15 cellular contexts compared by ENCODE assay signal in genomic region chr10:112959207-112959838, GRCh38. TPM values are rescaled to one million over a fixed set of nuclear protein-coding genes. Genes with fewer than 3 reads are reported as not detected.
DNase-seq lines count a peak whose midpoint lies in the region; ATAC-seq and TF ChIP-seq lines count a peak whose summit lies in the region.
"Had no signal": no experiment of that assay in that cellular context is flagged by ENCODE, and none has a peak within 500 bp of the region (broad histone marks: within the 10 kb centered on the region; RNA-seq: fewer than 3 reads in every experiment).

No MANE protein-coding gene starts in this region.

- no peak overlapping the region for H3K4me2 ChIP-seq in mesendoderm (ENCODE audit: low read length)

- TF ChIP-seq CTCF in AG09309 (IDR thresholded peaks at IDR 0.05; ENCODE audit: control insufficient read depth, insufficient read depth, low read depth, low read length, missing control alignments) (no peak), choroid plexus epithelial cell (conservative IDR thresholded peaks at IDR 0.05; ENCODE audit: low read depth, low read length) (no peak)

- H2BK120ac ChIP-seq in mesendoderm (ENCODE audit: low read depth, low read length), result no peak overlapping the region

- no peak overlapping the region for H2BK5ac ChIP-seq in mesendoderm (ENCODE audit: low read length)

- DNase-seq in AG09309 (ENCODE audit: low read depth), result peak; percentile 52
- DNase-seq in LoVo (ENCODE audit: low spot score), result peak; percentile 70
- peak; percentile 65 for DNase-seq in choroid plexus epithelial cell (ENCODE audit: low read depth)
- no peak for DNase-seq in mesendoderm
- no peak for DNase-seq in activated effector memory CD4-positive, alpha-beta T cell treated with Interleukin-2 at 50 U/mL for 16 hours
- DNase-seq in CD4-positive, alpha-beta memory T cell, result no peak
- no peak for DNase-seq in HPDE6-E6E7 (ENCODE audit: extremely low spot score)
- DNase-seq: activated gamma-delta T cell, NCI-H1694 treated with DMSO at 0.1 percent for 48 hours, Peyer's patch, upper lobe of left lung had no signal

- H4K5ac ChIP-seq in mesendoderm (ENCODE audit: low read length), result no peak overlapping the region

- no peaks in the 10 kb centered on the region for H3K9me3 ChIP-seq in CD4-positive, alpha-beta memory T cell (ENCODE audit: control insufficient read depth in 1 of 2, low read length in 2 of 2)
- H3K9me3 ChIP-seq: Peyer's patch, upper lobe of left lung had no signal

- peaks cover 3 to 9% of the 10 kb centered on the region in 2 donors for H3K27me3 Mint-ChIP-seq in CD4-positive, alpha-beta memory T cell

- CTCF ChIA-PET in CD4-positive, alpha-beta memory T cell (lab: Charles Lee; ENCODE audit: partially characterized antibody), result interaction anchor here (0.7 kb wide), 1 partner anchor 929 kb away, joined by 3 read pairs; no protein-coding TSS in a partner anchor

- no peaks in the 10 kb centered on the region for H3K27me3 ChIP-seq in mesendoderm (ENCODE audit: insufficient read depth, low read length, poor library complexity)
- H3K27me3 ChIP-seq in CD4-positive, alpha-beta memory T cell (ENCODE audit: insufficient read depth, low read length), result peaks cover 7% of the 10 kb centered on the region
- H3K27me3 ChIP-seq: Peyer's patch, upper lobe of left lung had no signal

- H3K4me1 ChIP-seq in mesendoderm (ENCODE audit: control insufficient read depth, low read depth, low read length), result peaks cover 40% of the 10 kb centered on the region
- no peaks in the 10 kb centered on the region for H3K4me1 ChIP-seq in CD4-positive, alpha-beta memory T cell (ENCODE audit: insufficient read depth, low read length)

- POLR2A ChIA-PET in CD4-positive, alpha-beta memory T cell (lab: Charles Lee; ENCODE audit: partially characterized antibody), result interaction anchor here (0.7 kb wide), 1 partner anchor 11 kb away, joined by 4 read pairs; no protein-coding TSS in a partner anchor

- H3K4me3 ChIP-seq in AG09309 (ENCODE audit: control insufficient read depth, low read depth, low read length) (no peak overlapping the region), choroid plexus epithelial cell (ENCODE audit: low read depth, low read length) (no peak overlapping the region), mesendoderm (ENCODE audit: low read length) (no peak overlapping the region)
- H3K4me3 ChIP-seq in CD4-positive, alpha-beta memory T cell (ENCODE audit: low read length in 2 of 2), result no peak overlapping the region
- H3K4me3 ChIP-seq: Peyer's patch, upper lobe of left lung had no signal

- H3K4me1 Mint-ChIP-seq in CD4-positive, alpha-beta memory T cell, result peaks cover 0 to 16% (median 3%) of the 10 kb centered on the region in 4 donors

- H2BK15ac ChIP-seq in mesendoderm (replicated peaks; ENCODE audit: low read depth), result peak overlapping the region; percentile 36

- H3K4ac ChIP-seq in mesendoderm (ENCODE audit: low read depth, low read length), result no peak overlapping the region

- H3K18ac ChIP-seq in mesendoderm (ENCODE audit: low read length), result peak overlapping the region; percentile 16

- intact Hi-C loops in CD4-positive, alpha-beta memory T cell (cut with micrococcal nuclease), result no loop called here

- H3K56ac ChIP-seq in mesendoderm (ENCODE audit: low read length), result no peak overlapping the region

- H3K27ac ChIP-seq in mesendoderm (ENCODE audit: low read depth, low read length), result no peak overlapping the region
- H3K27ac ChIP-seq in CD4-positive, alpha-beta memory T cell (ENCODE audit: low read depth, low read length), result no peak overlapping the region
- H3K27ac ChIP-seq: C4-2B, upper lobe of left lung had no signal

- H3K23ac ChIP-seq in mesendoderm (ENCODE audit: low read length), result no peak overlapping the region

- no peaks in the 10 kb centered on the region for H3K36me3 Mint-ChIP-seq in CD4-positive, alpha-beta memory T cell

- H3K9ac ChIP-seq in mesendoderm (ENCODE audit: low read length), result no peak overlapping the region

- H3K36me3 ChIP-seq in mesendoderm (ENCODE audit: control insufficient read depth, insufficient read depth, low read length), result no peaks in the 10 kb centered on the region
- H3K36me3 ChIP-seq in CD4-positive, alpha-beta memory T cell (ENCODE audit: insufficient read depth, low read length), result no peaks in the 10 kb centered on the region

- H3K9me3 Mint-ChIP-seq in CD4-positive, alpha-beta memory T cell, result no peaks in the 10 kb centered on the region
- H3K9me3 Mint-ChIP-seq: dendritic cell treated with granulocyte-macrophage colony-stimulating factor and Interleukin-4, amounts not matched to agents 40 ng/mL and 50 ng/mL, for 4 days had no signal

- no peak overlapping the region for H3K27ac Mint-ChIP-seq in CD4-positive, alpha-beta memory T cell
- H3K27ac Mint-ChIP-seq: dendritic cell treated with granulocyte-macrophage colony-stimulating factor and Interleukin-4, amounts not matched to agents 40 ng/mL and 50 ng/mL, for 4 days had no signal

- peaks cover 30% of the 10 kb centered on the region for H3K79me2 ChIP-seq in mesendoderm (ENCODE audit: control insufficient read depth, insufficient read depth, low read length)

- H3K4me3 Mint-ChIP-seq in CD4-positive, alpha-beta memory T cell, result no peak overlapping the region
- H3K4me3 Mint-ChIP-seq: dendritic cell treated with granulocyte-macrophage colony-stimulating factor and Interleukin-4, amounts not matched to agents 40 ng/mL and 50 ng/mL, for 4 days had no signal

- no peak for ATAC-seq in GM18909 (IDR thresholded peaks at IDR 0.05; ENCODE audit: poor library complexity, unreplicated experiment)
- ATAC-seq: activated CD4-positive, CD25-positive, alpha-beta regulatory T cell treated with anti-CD3 and anti-CD28 coated beads, Interleukin-2, amount 50 U/mL, for 24 hours had no signal

- peaks cover 5% of the 10 kb centered on the region for H3K79me1 ChIP-seq in mesendoderm (ENCODE audit: low read length)

- no CpG with 5 or more reads among the region's 6 CpGs for WGBS in mesendoderm (ENCODE audit: extremely low coverage, insufficient coverage, low lambda C conversion rate)

- H4K8ac ChIP-seq in mesendoderm (ENCODE audit: low read depth, low read length), result peak overlapping the region; percentile 3

- H2AK5ac ChIP-seq in mesendoderm (ENCODE audit: low read length), result peak overlapping the region; percentile 6

RNA-seq across cellular contexts. Expression of gene TCF7L2, which starts 9.3 kb away (rescaled TPM):
- 43.5 TPM for polyA plus RNA-seq in mesendoderm (2013, experiment 1 of 2)
- polyA plus RNA-seq in mesendoderm (2013, experiment 2 of 2), result 47.0 TPM
- total RNA-seq in CD4-positive, alpha-beta memory T cell, result 1 to 10 TPM; 2.3 to 3.2 TPM
- 1 to 10 TPM in 1 of 2 donors, under 1 TPM in 1; 0.16 to 1.3 TPM for polyA plus RNA-seq in CD4-positive, alpha-beta memory T cell

Comparison
In these comparisons a context has a peak if more than half of its experiments do, and no peak if none do; other contexts are left out.
1. DNase-seq: peak in AG09309 (single experiment), LoVo (single experiment) and choroid plexus epithelial cell (single experiment); none in mesendoderm (single experiment), activated effector memory CD4-positive, alpha-beta T cell treated with Interleukin-2 at 50 U/mL for 16 hours (single experiment), CD4-positive, alpha-beta memory T cell (0 of 5) and HPDE6-E6E7 (single experiment).